Comparison of ENCODE assay signal across 14 cellular contexts in the genomic region with DNA sequence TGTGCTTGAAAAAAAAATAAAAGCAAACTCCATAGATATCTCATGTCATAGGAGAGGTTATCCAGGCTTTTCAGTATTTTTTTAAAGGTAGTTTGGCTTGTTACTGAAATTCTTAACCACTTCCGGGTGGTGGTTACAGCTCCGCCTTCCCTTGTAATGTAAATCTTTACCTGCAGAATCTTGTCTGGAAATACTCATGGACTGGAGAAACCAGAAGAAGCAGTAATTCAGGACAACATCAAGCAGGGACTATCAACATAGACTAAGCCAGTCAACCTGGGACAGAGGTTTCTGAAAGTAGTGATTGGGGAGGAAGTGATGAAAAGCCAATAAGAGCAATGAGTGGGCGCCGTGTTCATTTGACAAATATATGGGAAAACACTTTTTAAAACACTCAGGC.
A peak's percentile ranks its signal among the peaks of the same experiment; 100 is the strongest.
DNase-seq lines count a peak whose midpoint lies in the region; ATAC-seq and TF ChIP-seq lines count a peak whose summit lies in the region.
"Had no signal": no experiment of that assay in that cellular context is flagged by ENCODE, and none has a peak within 500 bp of the region (broad histone marks: within the 10 kb centered on the region; RNA-seq: fewer than 3 reads in every experiment).

No MANE protein-coding gene starts in this region.

- ATAC-seq in HG03342 (IDR thresholded peaks at IDR 0.05; ENCODE audit: unreplicated experiment) = no peak

- H3K27me3 Mint-ChIP-seq in activated T-helper 1 cell treated with anti-CD3 and anti-CD28 coated beads, Interleukin-12 subunit alpha, Interleukin-12 subunit beta, Interleukin-2, Interleukin-4 antibody, amounts not matched to agents 30 ng/mL and 10 ng/mL and 1 ng/mL, durations not matched to agents 14 hours and 24 hours and 36 hours (ENCODE audit: insufficient read depth) = no peaks in the 10 kb centered on the region

- no peaks in the 10 kb centered on the region for H3K9me3 Mint-ChIP-seq in activated T-helper 1 cell treated with anti-CD3 and anti-CD28 coated beads, Interleukin-12 subunit alpha, Interleukin-12 subunit beta, Interleukin-2, Interleukin-4 antibody, amounts not matched to agents 30 ng/mL and 10 ng/mL and 1 ng/mL, durations not matched to agents 14 hours and 24 hours and 36 hours

- peaks cover 45% of the 10 kb centered on the region for H3K4me1 Mint-ChIP-seq in activated T-helper 1 cell treated with anti-CD3 and anti-CD28 coated beads, Interleukin-12 subunit alpha, Interleukin-12 subunit beta, Interleukin-2, Interleukin-4 antibody, amounts not matched to agents 30 ng/mL and 10 ng/mL and 1 ng/mL, durations not matched to agents 14 hours and 24 hours and 36 hours (ENCODE audit: low read depth)

- intact Hi-C loops in activated T-helper 1 cell treated with anti-CD3 and anti-CD28 coated beads, Interleukin-12 subunit alpha, Interleukin-12 subunit beta, Interleukin-2, Interleukin-4 antibody, amounts not matched to agents 30 ng/mL and 10 ng/mL and 1 ng/mL, durations not matched to agents 14 hours and 24 hours and 36 hours (cut with micrococcal nuclease) = loop anchor here (1.0 kb wide), 1 partner anchor 17 kb away; no protein-coding TSS in a partner anchor

- peak overlapping the region; percentile 31; the same call in 1 of the 2 replicates for H3K27ac ChIP-seq in C4-2B
- H3K27ac ChIP-seq: BLaER1, KMS-11 had no signal

- peak overlapping the region; percentile 46 for H3K27ac Mint-ChIP-seq in activated T-helper 1 cell treated with anti-CD3 and anti-CD28 coated beads, Interleukin-12 subunit alpha, Interleukin-12 subunit beta, Interleukin-2, Interleukin-4 antibody, amounts not matched to agents 30 ng/mL and 10 ng/mL and 1 ng/mL, durations not matched to agents 14 hours and 24 hours and 36 hours

- peak overlapping the region; percentile 17 for H3K4me3 Mint-ChIP-seq in activated T-helper 1 cell treated with anti-CD3 and anti-CD28 coated beads, Interleukin-12 subunit alpha, Interleukin-12 subunit beta, Interleukin-2, Interleukin-4 antibody, amounts not matched to agents 30 ng/mL and 10 ng/mL and 1 ng/mL, durations not matched to agents 14 hours and 24 hours and 36 hours

- DNase-seq in ELF-1 (ENCODE audit: low read depth, low spot score) (peak; percentile 53), iPS DF 4.7 (ENCODE audit: extremely low read depth, low spot score) (peak; percentile 19), DMS 273 (lab: John Stamatoyannopoulos, UW; ENCODE audit: unreplicated experiment) (no peak), GF-D8 (lab: John Stamatoyannopoulos, UW) (no peak)
- no peak for DNase-seq in activated T-helper 1 cell treated with anti-CD3 and anti-CD28 coated beads, Interleukin-12 subunit alpha, Interleukin-12 subunit beta, Interleukin-2, Interleukin-4 antibody, amounts not matched to agents 30 ng/mL and 10 ng/mL and 1 ng/mL, durations not matched to agents 14 hours and 24 hours and 36 hours (ENCODE audit: low spot score)
- no peak for DNase-seq in stimulated activated CD4-positive, alpha-beta T cell treated with anti-CD3 and anti-CD28 coated beads, Interleukin-4, amount 100 ng/mL, for 24 hours
- DNase-seq: activated effector memory CD4-positive, alpha-beta T cell treated with anti-CD3 and anti-CD28 coated beads, Interleukin-2, amount 50 U/mL, for 16 hours; NCI-H2029; NCI-H748 treated with DMSO at 0.1 percent for 48 hours; SHP77 had no signal

- no peak for TF ChIP-seq CTCF in C4-2B (conservative IDR thresholded peaks at IDR 0.05)

- H3K36me3 Mint-ChIP-seq in activated T-helper 1 cell treated with anti-CD3 and anti-CD28 coated beads, Interleukin-12 subunit alpha, Interleukin-12 subunit beta, Interleukin-2, Interleukin-4 antibody, amounts not matched to agents 30 ng/mL and 10 ng/mL and 1 ng/mL, durations not matched to agents 14 hours and 24 hours and 36 hours (ENCODE audit: low read depth) = peaks cover 8% of the 10 kb centered on the region

Comparison
In these comparisons a context has a peak if more than half of its experiments do, and no peak if none do; other contexts are left out.
1. DNase-seq: peak in ELF-1 (single experiment) and iPS DF 4.7 (single experiment); none in activated T-helper 1 cell treated with anti-CD3 and anti-CD28 coated beads, Interleukin-12 subunit alpha, Interleukin-12 subunit beta, Interleukin-2, Interleukin-4 antibody, amounts not matched to agents 30 ng/mL and 10 ng/mL and 1 ng/mL, durations not matched to agents 14 hours and 24 hours and 36 hours (single experiment), DMS 273 (single experiment), stimulated activated CD4-positive, alpha-beta T cell treated with anti-CD3 and anti-CD28 coated beads, Interleukin-4, amount 100 ng/mL, for 24 hours (single experiment) and GF-D8 (single experiment).